Comparison of ENCODE assay signal across 18 cellular contexts in the genomic region with DNA sequence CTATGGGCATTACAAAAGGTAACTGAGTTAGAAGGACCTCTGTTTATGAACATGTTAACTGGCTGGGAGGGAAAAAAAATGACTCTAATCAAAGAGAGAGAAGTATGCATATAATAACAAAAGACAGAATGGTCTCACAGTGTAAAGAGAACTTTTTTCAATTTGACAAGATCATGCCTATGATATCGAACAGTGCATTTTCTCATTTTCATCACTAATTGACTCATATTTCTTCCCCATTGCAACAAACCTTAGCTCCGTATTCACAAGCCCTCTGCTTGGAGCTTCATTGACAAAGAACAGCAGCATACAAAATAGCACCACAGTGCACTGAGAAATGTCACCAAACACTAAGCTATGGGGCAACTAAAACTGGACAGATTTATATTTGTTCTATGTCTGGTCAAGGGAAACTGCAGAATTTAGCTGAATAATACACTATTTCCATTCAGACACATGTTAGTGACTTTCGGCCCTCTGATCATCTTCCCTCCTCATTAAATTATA. TPM values are rescaled to one million over a fixed set of nuclear protein-coding genes. Genes with fewer than 3 reads are reported as not detected.
DNase-seq lines count a peak whose midpoint lies in the region; ATAC-seq, FAIRE-seq and TF ChIP-seq lines count a peak whose summit lies in the region.
"Had no signal": no experiment of that assay in that cellular context is flagged by ENCODE, and none has a peak within 500 bp of the region (broad histone marks: within the 10 kb centered on the region; RNA-seq: fewer than 3 reads in every experiment).

No MANE protein-coding gene starts in this region.

- TF ChIP-seq POLR2A in A549 (IDR thresholded peaks at IDR 0.05; ENCODE audit: low read length) (no peak), adrenal gland (IDR thresholded peaks at IDR 0.05) (peak in 1 of 2 donors; percentile 7)

- H3K36me3 ChIP-seq in adrenal gland (replicated peaks in 1 of 2): no peaks in the 10 kb centered on the region
- H3K36me3 ChIP-seq in HAP-1 (replicated peaks): no peaks in the 10 kb centered on the region
- H3K36me3 ChIP-seq: thyroid gland had no signal

- H3K27ac ChIP-seq in A549: peak overlapping the region; percentile 78 to 83
- peak overlapping the region in 3 of 5 donors; percentile 44 to 91 (median 82) for H3K27ac ChIP-seq in adrenal gland
- peak overlapping the region; percentile 57 for H3K27ac ChIP-seq in foreskin keratinocyte
- H3K27ac ChIP-seq: parathyroid adenoma, RWPE1, thyroid gland had no signal

- in situ Hi-C loops in HAP-1 (cut with MboI; ENCODE audit: low sequenced_read_pairs): no loop called here

- H3K27ac Mint-ChIP-seq in activated naive CD8-positive, alpha-beta T cell treated with anti-CD3 and anti-CD28 coated beads for 36 hours: no peak overlapping the region
- H3K27ac Mint-ChIP-seq: CD8-positive, alpha-beta T cell; T-helper 1 cell treated with Interleukin-12 subunit alpha and Interleukin-12 subunit beta and Interleukin-4 antibody, amounts not matched to agents 30 μg/mL and 1 μg/mL, for 36 hours had no signal

- no peak for DNase-seq in A549 (ENCODE audit: low read depth in 1 of 2, low spot score in 1 of 2)
- DNase-seq in adrenal gland: no peak
- DNase-seq in foreskin keratinocyte: no peak
- peak; percentile 23 for DNase-seq in pons (ENCODE audit: low spot score)
- no peak for DNase-seq in HAP-1 (ENCODE audit: low spot score in 2 of 2)
- no peak for DNase-seq in activated naive CD8-positive, alpha-beta T cell treated with anti-CD3 and anti-CD28 coated beads for 36 hours
- DNase-seq in NCI-H2081 (lab: John Stamatoyannopoulos, UW): no peak
- no peak for DNase-seq in activated effector memory CD4-positive, alpha-beta T cell treated with Interleukin-2 at 50 U/mL for 16 hours
- DNase-seq: amygdala; CD8-positive, alpha-beta T cell; MM.1S; stimulated activated CD4-positive, alpha-beta T cell treated with anti-CD3 and anti-CD28 coated beads, Interleukin-15, amount 100 ng/mL, for 24 hours; thyroid gland had no signal

- peaks cover 37% of the 10 kb centered on the region for H3K36me3 Mint-ChIP-seq in activated naive CD8-positive, alpha-beta T cell treated with anti-CD3 and anti-CD28 coated beads for 36 hours

- no peak for TF ChIP-seq EP300 in A549 (IDR thresholded peaks at IDR 0.05)

- TF ChIP-seq CTCF in A549 (IDR thresholded peaks at IDR 0.05) (no peak), adrenal gland (IDR thresholded peaks at IDR 0.05) (no peak), foreskin keratinocyte (conservative IDR thresholded peaks at IDR 0.05) (no peak)

- no peaks in the 10 kb centered on the region for H3K27me3 ChIP-seq in adrenal gland
- no peaks in the 10 kb centered on the region for H3K27me3 ChIP-seq in foreskin keratinocyte
- H3K27me3 ChIP-seq in HAP-1 (ENCODE audit: low read depth): no peaks in the 10 kb centered on the region
- H3K27me3 ChIP-seq: thyroid gland had no signal

- peak; percentile 6 to 22; a peak in 2 of 6 replicates for ATAC-seq in A549
- no peak for ATAC-seq in foreskin keratinocyte
- ATAC-seq: CD8-positive, alpha-beta T cell had no signal

- peak overlapping the region; percentile 81 for H3K4me2 ChIP-seq in A549

- no peak for FAIRE-seq in A549 (lab: Jason Lieb, UNC)
- FAIRE-seq: G401.6 had no signal

- intact Hi-C loops in adrenal gland (cut with DNase I): no loop called here

- CTCF ChIA-PET in A549 (lab: Yijun Ruan, JAX): interaction anchor here (0.7 to 2.4 kb wide), 5 partner anchors 14 to 215 kb away, joined by 3 to 7 read pairs (median 5); no protein-coding TSS in a partner anchor

- no peak for TF ChIP-seq RAD21 in A549 (conservative IDR thresholded peaks at IDR 0.05 in 1 of 2, IDR thresholded peaks at IDR 0.05 in 1 of 2)

- peaks cover 22% of the 10 kb centered on the region for H3K9me3 Mint-ChIP-seq in activated naive CD8-positive, alpha-beta T cell treated with anti-CD3 and anti-CD28 coated beads for 36 hours

- H3K4me1 Mint-ChIP-seq in activated naive CD8-positive, alpha-beta T cell treated with anti-CD3 and anti-CD28 coated beads for 36 hours: peaks cover 26% of the 10 kb centered on the region

- no peak overlapping the region for H3K4me3 Mint-ChIP-seq in activated naive CD8-positive, alpha-beta T cell treated with anti-CD3 and anti-CD28 coated beads for 36 hours
- H3K4me3 Mint-ChIP-seq: CD8-positive, alpha-beta T cell; T-helper 1 cell treated with Interleukin-12 subunit alpha and Interleukin-12 subunit beta and Interleukin-4 antibody, amounts not matched to agents 30 μg/mL and 1 μg/mL, for 36 hours had no signal

- H3K9me3 ChIP-seq in A549 (peaks cover 7% of the 10 kb centered on the region; the same call in 2 of the 3 replicates), adrenal gland (replicated peaks in 1 of 3) (peaks cover 0 to 6% (median 0%) of the 10 kb centered on the region in 3 donors), HAP-1 (peaks cover 5% of the 10 kb centered on the region; the same call in 1 of the 2 replicates)
- H3K9me3 ChIP-seq: mucosa of descending colon, thyroid gland had no signal

- 0 out of 3 replicates have a peak overlapping the region, but pooled peaks have one; percentile 10 for H3K4me3 ChIP-seq in A549
- H3K4me3 ChIP-seq in adrenal gland: no peak overlapping the region
- no peak overlapping the region for H3K4me3 ChIP-seq in HAP-1
- H3K4me3 ChIP-seq: mucosa of descending colon, thyroid gland had no signal

- no peaks in the 10 kb centered on the region for H3K27me3 Mint-ChIP-seq in activated naive CD8-positive, alpha-beta T cell treated with anti-CD3 and anti-CD28 coated beads for 36 hours

- peaks cover 70% of the 10 kb centered on the region for H3K4me1 ChIP-seq in A549
- peaks cover 19 to 66% of the 10 kb centered on the region in 2 donors for H3K4me1 ChIP-seq in adrenal gland (replicated peaks in 1 of 2)
- peaks cover 32% of the 10 kb centered on the region for H3K4me1 ChIP-seq in foreskin keratinocyte
- peaks cover 24% of the 10 kb centered on the region for H3K4me1 ChIP-seq in HAP-1
- H3K4me1 ChIP-seq: parathyroid adenoma, thyroid gland had no signal

- POLR2A ChIA-PET in A549 (lab: Yijun Ruan, JAX): no interaction called here

- WGBS in A549 (ENCODE audit: missing lambda C conversion rate): 85% methylated on average over 3 of the region's 3 CpGs
- 45 to 57% (median 56%) methylated on average over 3 of the region's 3 CpGs for WGBS in adrenal gland, 4 donors

TF ChIP-seq in A549, 52 proteins besides CTCF, POLR2A, EP300 and RAD21:
- TF ChIP-seq, protein P1, sequence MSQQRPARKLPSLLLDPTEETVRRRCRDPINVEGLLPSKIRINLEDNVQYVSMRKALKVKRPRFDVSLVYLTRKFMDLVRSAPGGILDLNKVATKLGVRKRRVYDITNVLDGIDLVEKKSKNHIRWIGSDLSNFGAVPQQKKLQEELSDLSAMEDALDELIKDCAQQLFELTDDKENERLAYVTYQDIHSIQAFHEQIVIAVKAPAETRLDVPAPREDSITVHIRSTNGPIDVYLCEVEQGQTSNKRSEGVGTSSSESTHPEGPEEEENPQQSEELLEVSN (IDR thresholded peaks at IDR 0.05; ENCODE audit: borderline replicate concordance, low read depth): no peak
- TF ChIP-seq HOXA7 (CRISPR knock-in tag; IDR thresholded peaks at IDR 0.05): no peak
- no peak for TF ChIP-seq MAZ (IDR thresholded peaks at IDR 0.05; ENCODE audit: borderline replicate concordance, low read depth, low read length)
- TF ChIP-seq HDAC2 (IDR thresholded peaks at IDR 0.05): no peak
- TF ChIP-seq RARB (CRISPR knock-in tag; IDR thresholded peaks at IDR 0.05): no peak
- TF ChIP-seq ZC3H11A (IDR thresholded peaks at IDR 0.05): no peak
- TF ChIP-seq ZSCAN20 (CRISPR knock-in tag; IDR thresholded peaks at IDR 0.05): no peak

RNA-seq across cellular contexts. Expression of gene SMURF1, which starts 45.5 kb away (rescaled TPM):
- polyA plus RNA-seq in A549 (2011; rRNA removed) (21.5 and 22.1 TPM in 2 replicates), A549 (2017; fragmentation: RNase III; extraction: RNeasy Plus Mini Kit Qiagen cat#74134 plus additional on column Dnase treatment) (13.3 to 15.4 TPM (median 13.8 TPM) in 3 replicates), adrenal gland (10 to 100 TPM in 2 of 3 donors, 1 to 10 TPM in 1; 8.9 to 16.7 (median 14.8) TPM), foreskin keratinocyte (7.8 and 9.3 TPM in 2 replicates)
- polyA plus RNA-seq in A549 (2012; cell fraction: cytosol; rRNA removed): 8.6 and 10.8 TPM in 2 replicates
- 23.9 and 34.3 TPM in 2 replicates for polyA plus RNA-seq in A549 (2012; cell fraction: nucleus; rRNA removed)
- 20.1 and 20.5 TPM in 2 replicates for polyA minus RNA-seq in A549 (2011; rRNA and poly(A)+ RNA removed)
- total RNA-seq in adrenal gland (10 to 100 TPM; 16.7 to 40.3 (median 23.0) TPM), foreskin keratinocyte (23.8 and 32.1 TPM in 2 replicates)
- 10 to 100 TPM; 12.3 TPM for total RNA-seq in activated naive CD8-positive, alpha-beta T cell treated with anti-CD3 and anti-CD28 coated beads for 36 hours
